ENCODE assay signal across 8 cellular contexts in the genomic region with DNA sequence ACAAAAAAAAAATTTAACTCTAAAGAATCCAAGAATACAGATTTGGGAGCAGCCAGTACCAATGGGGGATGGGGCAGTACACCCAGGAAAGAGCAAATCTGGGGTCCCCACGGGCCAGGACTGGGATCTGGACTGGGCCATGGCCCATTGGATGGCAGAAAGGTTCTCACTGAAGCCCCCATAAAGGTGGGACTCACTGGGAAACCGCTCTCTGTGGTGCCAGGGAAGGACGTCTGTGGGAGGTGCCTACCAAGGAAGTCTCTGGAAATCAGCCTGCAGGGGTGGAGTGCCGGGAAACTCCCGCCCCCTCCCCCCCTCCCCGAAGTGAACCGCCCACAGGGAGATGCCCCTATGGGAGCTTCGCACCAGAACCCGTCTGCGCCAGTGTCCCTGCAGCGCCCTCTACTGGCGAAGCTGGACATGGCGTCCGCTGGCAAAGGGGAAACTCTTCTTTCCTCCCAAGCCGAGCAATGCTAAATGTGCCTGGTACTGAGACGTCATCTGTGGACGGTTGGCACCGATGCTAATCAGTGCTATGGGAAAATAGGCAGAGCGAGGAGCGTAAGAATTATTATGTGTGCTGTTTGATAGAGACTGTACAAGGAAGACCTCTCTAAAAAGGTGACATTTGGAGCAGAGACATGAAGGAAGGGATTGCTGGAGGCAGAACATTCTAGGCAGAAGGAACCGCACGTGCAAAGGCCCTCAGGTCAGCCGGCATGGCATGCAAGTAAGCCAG.
DNase-seq lines count a peak whose midpoint lies in the region; ATAC-seq and TF ChIP-seq lines count a peak whose summit lies in the region.

No MANE protein-coding gene starts in this region.

- peaks cover 14% of the 10 kb centered on the region for H3K36me3 Mint-ChIP-seq in natural killer cell treated with Interleukin-12 subunit alpha and Interleukin-12 subunit beta and Interleukin-15 and Interleukin-18, amount 100 ng/mL, for 72 hours

- no peak overlapping the region for H3K4me3 Mint-ChIP-seq in natural killer cell treated with Interleukin-12 subunit alpha and Interleukin-12 subunit beta and Interleukin-15 and Interleukin-18, amount 100 ng/mL, for 72 hours
- no peak overlapping the region for H3K4me3 Mint-ChIP-seq in stimulated activated naive CD8-positive, alpha-beta T cell treated with anti-CD3 and anti-CD28 coated beads, Interleukin-15, amount 100 ng/mL, for 72 hours

- H3K27me3 Mint-ChIP-seq in natural killer cell treated with Interleukin-12 subunit alpha and Interleukin-12 subunit beta and Interleukin-15 and Interleukin-18, amount 100 ng/mL, for 72 hours = peaks cover 17 to 40% of the 10 kb centered on the region in 2 donors
- H3K27me3 Mint-ChIP-seq in stimulated activated naive CD8-positive, alpha-beta T cell treated with anti-CD3 and anti-CD28 coated beads, Interleukin-15, amount 100 ng/mL, for 72 hours = peaks cover 9% of the 10 kb centered on the region

- peak; percentile 51 to 78 for ATAC-seq in natural killer cell treated with Interleukin-12 subunit alpha and Interleukin-12 subunit beta and Interleukin-15 and Interleukin-18, amount 100 ng/mL, for 72 hours
- peak; percentile 47 for ATAC-seq in stimulated activated naive CD8-positive, alpha-beta T cell treated with anti-CD3 and anti-CD28 coated beads, Interleukin-15, amount 100 ng/mL, for 72 hours
- ATAC-seq in HG03108 (IDR thresholded peaks at IDR 0.05; ENCODE audit: unreplicated experiment) = no peak

- DNase-seq in GM10266 (ENCODE audit: extremely low spot score) (peak; percentile 48), HFF-Myc (ENCODE audit: extremely low read depth, low read depth) (no peak), NCI-H748 (lab: John Stamatoyannopoulos, UW; ENCODE audit: unreplicated experiment) (peak; percentile 78), epithelial cell of esophagus (ENCODE audit: low read depth) (peak; percentile 6)
- DNase-seq in activated CD8-positive, alpha-beta memory T cell treated with anti-CD3 and anti-CD28 coated beads for 4 hours (ENCODE audit: low read depth in 2 of 2) = peak; percentile 45 to 56
- DNase-seq in natural killer cell treated with Interleukin-12 subunit alpha and Interleukin-12 subunit beta and Interleukin-15 and Interleukin-18, amount 100 ng/mL, for 72 hours (ENCODE audit: low spot score) = peak; percentile 81
- DNase-seq in stimulated activated naive CD8-positive, alpha-beta T cell treated with anti-CD3 and anti-CD28 coated beads, Interleukin-15, amount 100 ng/mL, for 72 hours = peak; percentile 57 to 62

- H3K27ac Mint-ChIP-seq in natural killer cell treated with Interleukin-12 subunit alpha and Interleukin-12 subunit beta and Interleukin-15 and Interleukin-18, amount 100 ng/mL, for 72 hours = no peak overlapping the region
- peak overlapping the region in 1 of 2 donors; percentile 58 for H3K27ac Mint-ChIP-seq in stimulated activated naive CD8-positive, alpha-beta T cell treated with anti-CD3 and anti-CD28 coated beads, Interleukin-15, amount 100 ng/mL, for 72 hours

- peaks cover 8 to 36% of the 10 kb centered on the region in 2 donors for H3K4me1 Mint-ChIP-seq in natural killer cell treated with Interleukin-12 subunit alpha and Interleukin-12 subunit beta and Interleukin-15 and Interleukin-18, amount 100 ng/mL, for 72 hours (ENCODE audit: low read depth in 2 of 2)
- H3K4me1 Mint-ChIP-seq in stimulated activated naive CD8-positive, alpha-beta T cell treated with anti-CD3 and anti-CD28 coated beads, Interleukin-15, amount 100 ng/mL, for 72 hours = peaks cover 8% of the 10 kb centered on the region

- peak; percentile 89 for TF ChIP-seq CTCF in GM10266 (IDR thresholded peaks at IDR 0.05; ENCODE audit: control insufficient read depth, insufficient read depth, low read depth, missing control alignments)
- peak; percentile 51 for TF ChIP-seq CTCF in HFF-Myc (IDR thresholded peaks at IDR 0.05; ENCODE audit: low read depth, low read length, missing control alignments)
- peak; percentile 68 for TF ChIP-seq CTCF in epithelial cell of esophagus (IDR thresholded peaks at IDR 0.05; ENCODE audit: insufficient read depth, low read depth, low read length, missing control alignments)

- no peaks in the 10 kb centered on the region for H3K9me3 Mint-ChIP-seq in natural killer cell treated with Interleukin-12 subunit alpha and Interleukin-12 subunit beta and Interleukin-15 and Interleukin-18, amount 100 ng/mL, for 72 hours
- peaks cover 0 to 7% of the 10 kb centered on the region in 2 donors for H3K9me3 Mint-ChIP-seq in stimulated activated naive CD8-positive, alpha-beta T cell treated with anti-CD3 and anti-CD28 coated beads, Interleukin-15, amount 100 ng/mL, for 72 hours

- H3K4me3 ChIP-seq in HFF-Myc (replicated peaks; ENCODE audit: low read depth, low read length) (no peak overlapping the region), epithelial cell of esophagus (ENCODE audit: low read length) (no peak overlapping the region)
